Comparison of ENCODE assay signal across 22 cellular contexts in the genomic region with DNA sequence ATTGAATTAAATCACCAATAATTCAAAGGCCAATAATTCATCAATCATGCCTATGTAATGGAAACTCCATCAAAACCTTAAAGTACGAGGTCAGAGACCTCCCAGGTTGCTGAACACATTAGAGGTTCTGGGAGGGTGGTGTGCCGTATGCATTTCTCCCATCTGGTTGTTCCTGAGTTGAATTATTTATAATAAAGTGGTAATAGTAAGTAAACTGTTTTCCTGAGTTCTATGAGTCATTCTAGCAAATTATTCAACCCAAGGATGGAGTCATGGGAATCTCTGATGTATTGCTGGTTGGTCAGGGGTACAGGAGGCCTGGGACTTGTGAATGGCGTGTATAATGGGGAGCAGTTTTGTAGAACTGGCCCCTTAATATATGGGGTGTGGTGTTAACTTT.
DNase-seq lines count a peak whose midpoint lies in the region; ATAC-seq and TF ChIP-seq lines count a peak whose summit lies in the region.
"Had no signal": no experiment of that assay in that cellular context is flagged by ENCODE, and none has a peak within 500 bp of the region (broad histone marks: within the 10 kb centered on the region; RNA-seq: fewer than 3 reads in every experiment).

No MANE protein-coding gene starts in this region.

- H3K9me3 Mint-ChIP-seq in HFFc6: no peaks in the 10 kb centered on the region

- no peak overlapping the region for H3K4me3 Mint-ChIP-seq in HFFc6
- H3K4me3 Mint-ChIP-seq: CD14-positive monocyte; CD4-positive, alpha-beta T cell; CD8-positive, alpha-beta memory T cell had no signal

- TF ChIP-seq CTCF in HFFc6 (IDR thresholded peaks at IDR 0.05): no peak

- H3K27ac Mint-ChIP-seq in HFFc6: no peak overlapping the region
- H3K27ac Mint-ChIP-seq: CD14-positive monocyte; CD4-positive, alpha-beta T cell; CD8-positive, alpha-beta memory T cell had no signal

- H3K36me3 Mint-ChIP-seq in HFFc6 (ENCODE audit: low read depth): no peaks in the 10 kb centered on the region
- H3K36me3 Mint-ChIP-seq: CD14-positive monocyte; CD8-positive, alpha-beta memory T cell had no signal

- no peak for ATAC-seq in HG02938 (IDR thresholded peaks at IDR 0.05; ENCODE audit: unreplicated experiment)
- ATAC-seq: A549, HCT116 had no signal

- H3K4me1 Mint-ChIP-seq in HFFc6 (ENCODE audit: low read depth): peaks cover 20% of the 10 kb centered on the region
- H3K4me1 Mint-ChIP-seq: CD14-positive monocyte; CD8-positive, alpha-beta memory T cell had no signal

- DNase-seq in H4 (ENCODE audit: low spot score): peak; percentile 13
- peak; percentile 16 for DNase-seq in M059J (ENCODE audit: low read depth)
- peak; percentile 36 for DNase-seq in iris pigment epithelial cell (ENCODE audit: low read depth)
- no peak for DNase-seq in HFFc6
- no peak for DNase-seq in SW480 (ENCODE audit: low spot score)
- no peak for DNase-seq in stimulated activated CD4-positive, alpha-beta T cell treated with anti-CD3 and anti-CD28 coated beads, Interleukin-4, amount 100 ng/mL, for 24 hours
- DNase-seq: 8988T; ACHN; AML-193; BE2C; CD4-positive, alpha-beta T cell; CD8-positive, alpha-beta memory T cell; DMS 273 treated with DMSO at 0.1 percent for 48 hours; DMS79; EL; GF-D8; GOT3; H7 had no signal

- peaks cover 15% of the 10 kb centered on the region for H3K27me3 Mint-ChIP-seq in HFFc6 (ENCODE audit: insufficient read depth)

Comparison
In these comparisons a context has a peak if more than half of its experiments do, and no peak if none do; other contexts are left out.
1. DNase-seq: peak in H4 (single experiment), M059J (single experiment) and iris pigment epithelial cell (single experiment); none in HFFc6 (single experiment), SW480 (single experiment) and stimulated activated CD4-positive, alpha-beta T cell treated with anti-CD3 and anti-CD28 coated beads, Interleukin-4, amount 100 ng/mL, for 24 hours (single experiment).